In the genomic region with DNA sequence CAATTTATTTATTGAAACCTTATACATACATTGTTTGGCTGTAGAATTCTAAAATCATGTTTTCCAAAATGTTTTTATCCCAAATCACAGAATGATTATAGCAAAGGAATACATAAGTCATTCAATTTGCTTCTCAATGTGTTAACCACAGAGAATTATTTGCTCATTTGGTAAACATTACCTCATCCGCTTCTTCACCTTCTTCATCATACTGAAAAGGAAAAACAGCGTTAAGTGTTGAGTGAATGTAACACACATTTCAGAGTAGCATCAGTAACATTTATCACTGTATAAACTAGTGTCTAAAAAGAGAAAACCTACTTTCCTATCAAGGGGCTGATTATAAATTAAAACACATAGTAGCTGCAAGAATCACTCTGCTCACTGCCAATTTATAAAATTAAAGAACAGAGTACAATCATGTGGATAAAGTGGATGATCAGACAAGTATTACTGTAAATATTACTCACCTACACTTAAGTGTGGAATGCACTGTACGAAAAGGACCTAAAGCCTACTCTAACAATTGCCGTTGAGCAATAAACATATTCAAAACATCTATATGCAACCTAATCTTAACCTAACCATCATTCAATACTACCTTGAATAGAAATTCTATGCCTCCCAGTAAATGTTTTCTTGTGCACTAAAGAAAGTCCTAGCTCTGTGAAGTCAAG, we compare ENCODE assay signal across 20 cellular contexts. TPM values are rescaled to one million over a fixed set of nuclear protein-coding genes. Genes with fewer than 3 reads are reported as not detected.
A peak's percentile ranks its signal among the peaks of the same experiment; 100 is the strongest.
DNase-seq lines count a peak whose midpoint lies in the region; ATAC-seq, FAIRE-seq and TF ChIP-seq lines count a peak whose summit lies in the region.
"Had no signal": no experiment of that assay in that cellular context is flagged by ENCODE, and none has a peak within 500 bp of the region (broad histone marks: within the 10 kb centered on the region; RNA-seq: fewer than 3 reads in every experiment).

No MANE protein-coding gene starts in this region.

- no peaks in the 10 kb centered on the region for H3K27me3 ChIP-seq in H9 (ENCODE audit: insufficient read depth, low read length)
- H3K27me3 ChIP-seq: MG63 had no signal

- peaks cover 2% of the 10 kb centered on the region for H3K79me1 ChIP-seq in H9 (ENCODE audit: insufficient read depth, low read depth, low read length, poor library complexity, severe bottlenecking)

- H3K4me1 ChIP-seq in H9 (ENCODE audit: insufficient read depth, low read length) = no peaks in the 10 kb centered on the region

- no peak overlapping the region for H4K8ac ChIP-seq in H9 (replicated peaks; ENCODE audit: insufficient read length, low read depth, low read length)

- intact Hi-C loops in activated CD8-positive, alpha-beta T cell treated with anti-CD3 and anti-CD28 coated beads for 36 hours (cut with micrococcal nuclease) = no loop called here

- no peak overlapping the region for H4K91ac ChIP-seq in H9 (ENCODE audit: insufficient read length, low read depth, low read length)

- CTCF ChIA-PET in activated CD8-positive, alpha-beta T cell treated with anti-CD3 and anti-CD28 coated beads for 36 hours (lab: Charles Lee) = interaction anchor here (1.0 to 2.5 kb wide), 3 partner anchors 11 to 13 kb away, joined by 3 to 9 read pairs (median 5); no protein-coding TSS in a partner anchor
- CTCF ChIA-PET in activated CD8-positive, alpha-beta T cell treated with anti-CD3 and anti-CD28 coated beads, Interleukin-2, amount 10 ng/mL, durations not matched to agents 7 days and 5 days (lab: Charles Lee) = interaction anchor here (0.8 to 2.4 kb wide), 4 partner anchors 12 to 407 kb away, joined by 3 to 15 read pairs (median 6); no protein-coding TSS in a partner anchor

- no peak overlapping the region for H3K23ac ChIP-seq in H9 (ENCODE audit: insufficient read length, low read depth, low read length)

- no peak overlapping the region for H2AFZ ChIP-seq in H9 (ENCODE audit: low read length)

- H2BK15ac ChIP-seq in H9 (ENCODE audit: low read depth, low read length) = no peak overlapping the region

- H2BK120ac ChIP-seq in H9 (ENCODE audit: low read depth, low read length, poor library complexity, severe bottlenecking) = no peak overlapping the region

- H3K79me2 ChIP-seq in H9 (ENCODE audit: insufficient read depth, low read length) = no peaks in the 10 kb centered on the region; the same call in 1 of the 2 replicates

- no peaks in the 10 kb centered on the region for H3K27me3 Mint-ChIP-seq in activated CD8-positive, alpha-beta T cell treated with anti-CD3 and anti-CD28 coated beads for 36 hours
- no peaks in the 10 kb centered on the region for H3K27me3 Mint-ChIP-seq in activated CD8-positive, alpha-beta T cell treated with anti-CD3 and anti-CD28 coated beads, Interleukin-2, amount 10 ng/mL, durations not matched to agents 7 days and 5 days (ENCODE audit: low read depth)
- H3K27me3 Mint-ChIP-seq in T-helper 17 cell (no peaks in the 10 kb centered on the region), H9 (ENCODE audit: low read depth) (no peaks in the 10 kb centered on the region)
- H3K27me3 Mint-ChIP-seq: IgD-negative memory B cell had no signal

- H2BK12ac ChIP-seq in H9 (ENCODE audit: insufficient read length, low read depth, low read length) = no peak overlapping the region

- no peak overlapping the region for H2BK20ac ChIP-seq in H9 (ENCODE audit: low read depth, low read length, poor library complexity, severe bottlenecking)

- H3K14ac ChIP-seq in H9 (ENCODE audit: insufficient read depth, low read length) = no peak overlapping the region

- H3T11ph ChIP-seq in H9 (ENCODE audit: low read length) = no peak overlapping the region

- H4K20me1 ChIP-seq in H9 (ENCODE audit: control insufficient read depth, insufficient read depth, insufficient read length) = no peaks in the 10 kb centered on the region

- no peak for DNase-seq in activated CD8-positive, alpha-beta T cell treated with anti-CD3 and anti-CD28 coated beads for 36 hours
- no peak for DNase-seq in activated CD8-positive, alpha-beta T cell treated with anti-CD3 and anti-CD28 coated beads, Interleukin-2, amount 10 ng/mL, durations not matched to agents 7 days and 5 days
- DNase-seq in D721Med (ENCODE audit: insufficient read length, low spot score) (no peak), T-helper 17 cell (no peak), RCC 7860 (ENCODE audit: low spot score) (no peak), H9 (no peak)
- DNase-seq: ACHN, C1 segment of cervical spinal cord, HCEC 1CT, Karpas-422, MG63, NCI-H1048, NCI-H1436, NCI-H2081, NCI-H2171 treated with DMSO at 0.1 percent for 48 hours, NCI-H446, Right ventricle myocardium superior had no signal

- no peak overlapping the region for H3K27ac ChIP-seq in H9 (ENCODE audit: insufficient read length, low read depth, low read length)

- H3K27ac Mint-ChIP-seq in activated CD8-positive, alpha-beta T cell treated with anti-CD3 and anti-CD28 coated beads for 36 hours = peak overlapping the region; percentile 47
- no peak overlapping the region for H3K27ac Mint-ChIP-seq in activated CD8-positive, alpha-beta T cell treated with anti-CD3 and anti-CD28 coated beads, Interleukin-2, amount 10 ng/mL, durations not matched to agents 7 days and 5 days
- H3K27ac Mint-ChIP-seq in T-helper 17 cell = peak overlapping the region; percentile 19
- no peak overlapping the region for H3K27ac Mint-ChIP-seq in H9

- no peak overlapping the region for H2BK5ac ChIP-seq in H9 (ENCODE audit: insufficient read length, low read length)

- no peak overlapping the region for H3K9ac ChIP-seq in H9 (ENCODE audit: extremely low read depth, insufficient read length, low read length)

- FAIRE-seq in D721Med (lab: Jason Lieb, UNC) (peak; percentile 67), RCC 7860 (lab: Jason Lieb, UNC) (no peak)
- FAIRE-seq: G401.6 had no signal

- H3K4ac ChIP-seq in H9 (ENCODE audit: low read depth, low read length) = no peak overlapping the region

- POLR2A ChIA-PET in activated CD8-positive, alpha-beta T cell treated with anti-CD3 and anti-CD28 coated beads for 36 hours (lab: Charles Lee) = interaction anchor here (0.6 to 2.3 kb wide), 5 partner anchors 9 to 34 kb away, joined by 3 to 5 read pairs (median 3); partner anchors contain the start of gene NAP1L1
- POLR2A ChIA-PET in activated CD8-positive, alpha-beta T cell treated with anti-CD3 and anti-CD28 coated beads, Interleukin-2, amount 10 ng/mL, durations not matched to agents 7 days and 5 days (lab: Charles Lee) = interaction anchor here (0.6 kb wide), 1 partner anchor 18 kb away, joined by 3 read pairs; the partner anchor contains the start of gene PHLDA1

- no peak overlapping the region for H3K4me2 ChIP-seq in H9 (ENCODE audit: insufficient read depth, insufficient read length, low read length)

- no peaks in the 10 kb centered on the region for H3K23me2 ChIP-seq in H9 (ENCODE audit: insufficient read length, low read depth, low read length, poor library complexity, severe bottlenecking)

- no peak overlapping the region for H4K5ac ChIP-seq in H9 (ENCODE audit: insufficient read length, low read depth, low read length)

- peaks cover 11% of the 10 kb centered on the region for H3K4me1 Mint-ChIP-seq in activated CD8-positive, alpha-beta T cell treated with anti-CD3 and anti-CD28 coated beads for 36 hours (ENCODE audit: low read depth)
- peaks cover 3% of the 10 kb centered on the region for H3K4me1 Mint-ChIP-seq in activated CD8-positive, alpha-beta T cell treated with anti-CD3 and anti-CD28 coated beads, Interleukin-2, amount 10 ng/mL, durations not matched to agents 7 days and 5 days (ENCODE audit: low read depth)
- H3K4me1 Mint-ChIP-seq in T-helper 17 cell (peaks cover 4% of the 10 kb centered on the region), H9 (peaks cover 3% of the 10 kb centered on the region in 2 experiments; a peak in 3 of 4 replicates)
- H3K4me1 Mint-ChIP-seq: IgD-negative memory B cell had no signal

- H3K4me3 Mint-ChIP-seq in activated CD8-positive, alpha-beta T cell treated with anti-CD3 and anti-CD28 coated beads for 36 hours = no peak overlapping the region
- no peak overlapping the region for H3K4me3 Mint-ChIP-seq in activated CD8-positive, alpha-beta T cell treated with anti-CD3 and anti-CD28 coated beads, Interleukin-2, amount 10 ng/mL, durations not matched to agents 7 days and 5 days
- H3K4me3 Mint-ChIP-seq in T-helper 17 cell = no peak overlapping the region
- no peak overlapping the region for H3K4me3 Mint-ChIP-seq in H9
- H3K4me3 Mint-ChIP-seq: IgD-negative memory B cell had no signal

- no peak for TF ChIP-seq CTCF in activated CD8-positive, alpha-beta T cell treated with anti-CD3 and anti-CD28 coated beads for 36 hours (IDR thresholded peaks at IDR 0.05)
- TF ChIP-seq CTCF in D721Med (IDR thresholded peaks at IDR 0.05; ENCODE audit: insufficient read depth, missing control alignments) = no peak
- TF ChIP-seq CTCF in H9 (conservative IDR thresholded peaks at IDR 0.05) = no peak

- no peak overlapping the region for H3K18ac ChIP-seq in H9 (ENCODE audit: insufficient read length, low read depth, low read length)

- no peak overlapping the region for H2AK5ac ChIP-seq in H9 (ENCODE audit: insufficient read length, low read length)

- no peak overlapping the region for H3K56ac ChIP-seq in H9 (ENCODE audit: insufficient read length, low read depth, low read length)

- H3K9me3 Mint-ChIP-seq in activated CD8-positive, alpha-beta T cell treated with anti-CD3 and anti-CD28 coated beads for 36 hours = no peaks in the 10 kb centered on the region
- no peaks in the 10 kb centered on the region for H3K9me3 Mint-ChIP-seq in activated CD8-positive, alpha-beta T cell treated with anti-CD3 and anti-CD28 coated beads, Interleukin-2, amount 10 ng/mL, durations not matched to agents 7 days and 5 days (ENCODE audit: insufficient read depth)
- H3K9me3 Mint-ChIP-seq in H9 = no peaks in the 10 kb centered on the region
- H3K9me3 Mint-ChIP-seq: IgD-negative memory B cell had no signal

- H3K9me3 ChIP-seq in T-helper 17 cell (ENCODE audit: control insufficient read depth, low read length, poor library complexity, severe bottlenecking) = no peaks in the 10 kb centered on the region
- H3K9me3 ChIP-seq in H9 (ENCODE audit: control insufficient read depth, low read depth, low read length) = no peaks in the 10 kb centered on the region
- H3K9me3 ChIP-seq: MG63 had no signal

- H3K36me3 Mint-ChIP-seq in activated CD8-positive, alpha-beta T cell treated with anti-CD3 and anti-CD28 coated beads for 36 hours (ENCODE audit: low read depth) = peaks cover 50% of the 10 kb centered on the region
- H3K36me3 Mint-ChIP-seq in activated CD8-positive, alpha-beta T cell treated with anti-CD3 and anti-CD28 coated beads, Interleukin-2, amount 10 ng/mL, durations not matched to agents 7 days and 5 days (ENCODE audit: low read depth) = peaks cover 55% of the 10 kb centered on the region
- H3K36me3 Mint-ChIP-seq in T-helper 17 cell (ENCODE audit: low read depth) = peaks cover 2% of the 10 kb centered on the region
- H3K36me3 Mint-ChIP-seq in H9 (ENCODE audit: insufficient read depth in 1 of 3, low read depth in 3 of 3) = peaks cover 35 to 89% (median 79%) of the 10 kb centered on the region in 3 experiments

- no CpG with 5 or more reads among the region's 4 CpGs for WGBS in H9 (ENCODE audit: extremely low coverage, insufficient read length, low lambda C conversion rate)

- ATAC-seq in activated CD8-positive, alpha-beta T cell treated with anti-CD3 and anti-CD28 coated beads for 36 hours = no peak
- ATAC-seq in activated CD8-positive, alpha-beta T cell treated with anti-CD3 and anti-CD28 coated beads, Interleukin-2, amount 10 ng/mL, durations not matched to agents 7 days and 5 days = no peak
- ATAC-seq in T-helper 17 cell = no peak
- peak; percentile 67 for ATAC-seq in esophagus mucosa

RNA-seq across cellular contexts. Expression of gene PHLDA1, which starts 18.1 kb away (rescaled TPM):
- 10 to 100 TPM; 33.9 to 35.0 TPM for total RNA-seq in activated CD8-positive, alpha-beta T cell treated with anti-CD3 and anti-CD28 coated beads for 36 hours
- 1 to 10 TPM; 5.6 to 6.1 TPM for total RNA-seq in activated CD8-positive, alpha-beta T cell treated with anti-CD3 and anti-CD28 coated beads, Interleukin-2, amount 10 ng/mL, durations not matched to agents 7 days and 5 days
- total RNA-seq in T-helper 17 cell (10 to 100 TPM; 22.2 to 23.6 TPM), esophagus mucosa (102 TPM), H9 (2021) (106 TPM in 2 replicates)

RNA-seq across cellular contexts. Expression of gene NAP1L1, which starts 34.8 kb away (rescaled TPM):
- total RNA-seq in activated CD8-positive, alpha-beta T cell treated with anti-CD3 and anti-CD28 coated beads for 36 hours = 1,000 to 10,000 TPM; 1,090 to 1,104 TPM
- 100 to 1,000 TPM; 478 to 488 TPM for total RNA-seq in activated CD8-positive, alpha-beta T cell treated with anti-CD3 and anti-CD28 coated beads, Interleukin-2, amount 10 ng/mL, durations not matched to agents 7 days and 5 days
- total RNA-seq in T-helper 17 cell (100 to 1,000 TPM; 672 to 731 TPM), esophagus mucosa (194 TPM), H9 (2021) (988 and 1,012 TPM in 2 replicates)

Comparison
In these comparisons a context has a peak if more than half of its experiments do, and no peak if none do; other contexts are left out.
1. H3K27ac Mint-ChIP-seq: peak in activated CD8-positive, alpha-beta T cell treated with anti-CD3 and anti-CD28 coated beads for 36 hours (single experiment) and T-helper 17 cell (single experiment); none in activated CD8-positive, alpha-beta T cell treated with anti-CD3 and anti-CD28 coated beads, Interleukin-2, amount 10 ng/mL, durations not matched to agents 7 days and 5 days (single experiment) and H9 (0 of 3).